In the genomic region with DNA sequence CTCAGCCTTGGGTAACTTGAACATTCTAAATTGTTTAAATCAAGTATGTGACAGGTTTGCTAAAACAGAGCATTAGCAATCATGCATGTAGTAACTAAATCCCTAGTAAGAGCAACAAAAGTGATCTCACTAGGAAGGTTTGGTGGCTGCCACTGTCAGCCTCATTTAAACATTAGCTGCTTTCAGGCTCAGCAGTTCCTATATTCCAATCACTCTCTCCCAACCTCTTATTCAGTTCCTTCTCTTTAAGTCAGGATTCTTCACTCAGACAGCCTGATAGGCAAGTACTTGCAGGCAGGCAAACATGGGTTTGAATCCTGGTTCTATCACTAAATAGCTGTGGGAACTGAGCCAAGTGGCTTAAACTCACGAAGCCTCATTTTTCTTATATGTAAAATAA, we compare ENCODE assay signal across 10 cellular contexts. TPM values are rescaled to one million over a fixed set of nuclear protein-coding genes. Genes with fewer than 3 reads are reported as not detected.
DNase-seq lines count a peak whose midpoint lies in the region; ATAC-seq and TF ChIP-seq lines count a peak whose summit lies in the region.
"Had no signal": no experiment of that assay in that cellular context is flagged by ENCODE, and none has a peak within 500 bp of the region (broad histone marks: within the 10 kb centered on the region; RNA-seq: fewer than 3 reads in every experiment).

No MANE protein-coding gene starts in this region.

- H3K9ac ChIP-seq in KMS-11 (no peak overlapping the region), subcutaneous abdominal adipose tissue (ENCODE audit: low read length in 5 of 5) (no peak overlapping the region)

- H3K27ac ChIP-seq in KMS-11 (no peak overlapping the region), subcutaneous abdominal adipose tissue (ENCODE audit: low read depth, low read length) (peak overlapping the region; percentile 94)

- no peaks in the 10 kb centered on the region for H3K27me3 Mint-ChIP-seq in activated T-helper 17 cell treated with anti-CD3 and anti-CD28 coated beads, Interleukin-2, amount 50 U/mL, for 72 hours
- H3K27me3 Mint-ChIP-seq in effector memory CD8-positive, alpha-beta T cell, result no peaks in the 10 kb centered on the region

- no peaks in the 10 kb centered on the region; the same call in 1 of the 2 replicates for H4K20me1 ChIP-seq in KMS-11 (ENCODE audit: insufficient read depth)

- peaks cover 48% of the 10 kb centered on the region for H3K4me1 Mint-ChIP-seq in activated T-helper 17 cell treated with anti-CD3 and anti-CD28 coated beads, Interleukin-2, amount 50 U/mL, for 72 hours
- H3K4me1 Mint-ChIP-seq in effector memory CD8-positive, alpha-beta T cell (ENCODE audit: low read depth in 2 of 2), result peaks cover 33 to 37% of the 10 kb centered on the region in 2 donors

- H2AFZ ChIP-seq in KMS-11 (ENCODE audit: low read depth), result no peak overlapping the region

- no peaks in the 10 kb centered on the region for H3K9me3 Mint-ChIP-seq in activated T-helper 17 cell treated with anti-CD3 and anti-CD28 coated beads, Interleukin-2, amount 50 U/mL, for 72 hours
- H3K9me3 Mint-ChIP-seq in effector memory CD8-positive, alpha-beta T cell, result no peaks in the 10 kb centered on the region

- no peak for TF ChIP-seq CTCF in KMS-11 (conservative IDR thresholded peaks at IDR 0.05; ENCODE audit: low read depth, low read length)
- TF ChIP-seq CTCF in foreskin fibroblast (IDR thresholded peaks at IDR 0.05; ENCODE audit: low read depth, low read length), result no peak

- H3K9me3 ChIP-seq in subcutaneous abdominal adipose tissue (ENCODE audit: control insufficient read depth in 5 of 5, low read length in 5 of 5), result no peaks in the 10 kb centered on the region

- peak overlapping the region; percentile 94 for H3K4me3 Mint-ChIP-seq in activated T-helper 17 cell treated with anti-CD3 and anti-CD28 coated beads, Interleukin-2, amount 50 U/mL, for 72 hours
- no peak overlapping the region for H3K4me3 Mint-ChIP-seq in effector memory CD8-positive, alpha-beta T cell

- no peak for DNase-seq in foreskin fibroblast
- DNase-seq in effector memory CD8-positive, alpha-beta T cell, result no peak
- DNase-seq: amygdala, NCI-H1436 treated with DMSO at 0.1 percent for 48 hours, retina had no signal

- peaks cover 24% of the 10 kb centered on the region for H3K36me3 Mint-ChIP-seq in activated T-helper 17 cell treated with anti-CD3 and anti-CD28 coated beads, Interleukin-2, amount 50 U/mL, for 72 hours (ENCODE audit: low read depth)
- peaks cover 15% of the 10 kb centered on the region for H3K36me3 Mint-ChIP-seq in effector memory CD8-positive, alpha-beta T cell (ENCODE audit: insufficient read depth)

- ATAC-seq in activated T-helper 17 cell treated with anti-CD3 and anti-CD28 coated beads, Interleukin-2, amount 50 U/mL, for 72 hours (replicated peaks), result no peak
- ATAC-seq in HG02798 (IDR thresholded peaks at IDR 0.05; ENCODE audit: poor library complexity, unreplicated experiment), result no peak
- ATAC-seq in effector memory CD8-positive, alpha-beta T cell (replicated peaks), result no peak
- ATAC-seq in HG03095 (IDR thresholded peaks at IDR 0.05; ENCODE audit: unreplicated experiment), result no peak

- H3K4me3 ChIP-seq in KMS-11 (IDR thresholded peaks at IDR 0.05; ENCODE audit: insufficient read depth, low read depth, low read length) (no peak overlapping the region), foreskin fibroblast (ENCODE audit: low read depth in 1 of 2, low read length in 2 of 2) (peak overlapping the region; percentile 14 to 84), subcutaneous abdominal adipose tissue (ENCODE audit: low read depth in 1 of 5, low read length in 5 of 5) (peak overlapping the region in 1 of 5 donors; percentile 7)

- H3K4me2 ChIP-seq in KMS-11, result peak overlapping the region; percentile 96

- H3K36me3 ChIP-seq in KMS-11 (ENCODE audit: insufficient read depth) (no peaks in the 10 kb centered on the region), subcutaneous abdominal adipose tissue (ENCODE audit: control insufficient read depth in 5 of 5, insufficient read depth in 5 of 5, low read length in 5 of 5) (no peaks in the 10 kb centered on the region)

- H3K27me3 ChIP-seq in KMS-11 (ENCODE audit: insufficient read depth, low read depth), result no peaks in the 10 kb centered on the region
- no peaks in the 10 kb centered on the region for H3K27me3 ChIP-seq in subcutaneous abdominal adipose tissue (ENCODE audit: control insufficient read depth in 5 of 5, insufficient read depth in 4 of 5, low read length in 5 of 5)

- H3K27ac Mint-ChIP-seq in activated T-helper 17 cell treated with anti-CD3 and anti-CD28 coated beads, Interleukin-2, amount 50 U/mL, for 72 hours, result peak overlapping the region; percentile 61
- H3K27ac Mint-ChIP-seq in effector memory CD8-positive, alpha-beta T cell, result no peak overlapping the region

- H3K79me2 ChIP-seq in KMS-11 (ENCODE audit: insufficient read depth, low read depth), result peaks cover 82% of the 10 kb centered on the region

- H3K4me1 ChIP-seq in KMS-11 (ENCODE audit: low read depth, poor library complexity, severe bottlenecking) (peaks cover 65% of the 10 kb centered on the region), subcutaneous abdominal adipose tissue (ENCODE audit: control insufficient read depth in 5 of 5, insufficient read depth in 5 of 5, low read length in 5 of 5) (peaks cover 14 to 68% (median 58%) of the 10 kb centered on the region in 5 donors)

RNA-seq across cellular contexts. Expression of a gene that starts 3.6 kb away (rescaled TPM):
- 10 to 100 TPM; 26.0 to 38.4 TPM for total RNA-seq in activated T-helper 17 cell treated with anti-CD3 and anti-CD28 coated beads, Interleukin-2, amount 50 U/mL, for 72 hours
